11 cellular contexts compared by ENCODE assay signal in the genomic region with DNA sequence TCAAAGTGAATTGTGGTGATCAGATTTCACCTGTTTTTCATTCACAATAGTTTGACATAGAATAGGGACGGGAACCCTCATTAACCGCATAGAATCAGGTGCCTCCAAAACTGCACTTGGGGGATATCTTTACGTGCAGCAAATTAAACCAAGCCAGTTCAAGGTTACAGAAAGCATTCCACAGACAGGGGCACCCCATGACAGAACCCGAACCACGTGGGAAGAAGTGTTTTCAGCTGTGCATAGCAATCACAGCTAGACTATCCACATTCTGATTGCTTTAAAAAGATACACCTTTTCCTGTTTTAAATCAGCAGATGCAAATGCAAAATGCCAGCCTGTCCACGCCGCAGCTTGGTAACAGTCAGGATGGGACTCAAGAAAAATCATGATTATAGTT.
"Had no signal": no experiment of that assay in that cellular context is flagged by ENCODE, and none has a peak within 500 bp of the region (broad histone marks: within the 10 kb centered on the region; RNA-seq: fewer than 3 reads in every experiment).

No MANE protein-coding gene starts in this region.

- ATAC-seq: effector memory CD8-positive, alpha-beta T cell; right cardiac atrium had no signal

- H3K27me3 ChIP-seq: tibial nerve had no signal

- H3K4me3 ChIP-seq: smooth muscle cell, tibial nerve had no signal

- H3K36me3 ChIP-seq: tibial nerve had no signal

- H3K9me3 ChIP-seq: tibial nerve had no signal

- H3K27ac ChIP-seq: epithelial cell of prostate, tibial nerve had no signal

- DNase-seq: activated B cell treated with CpG ODN at 0.5 μM for 24 hours; activated CD4-positive, alpha-beta T cell treated with anti-CD3 and anti-CD28 coated beads, Interleukin-2, amount 10 ng/mL, durations not matched to agents 24 days and 14 days; activated naive CD4-positive, alpha-beta T cell treated with anti-CD3 and anti-CD28 coated beads, Interleukin-2, amount 10 ng/mL, durations not matched to agents 7 days and 5 days; central memory CD4-positive, alpha-beta T cell; effector memory CD8-positive, alpha-beta T cell; midbrain; naive B cell; right cardiac atrium had no signal
